In genomic region chr7:115005942-115006341, GRCh38 we compare ENCODE assay signal across 13 cellular contexts.
DNase-seq lines count a peak whose midpoint lies in the region; ATAC-seq and TF ChIP-seq lines count a peak whose summit lies in the region.
"Had no signal": no experiment of that assay in that cellular context is flagged by ENCODE, and none has a peak within 500 bp of the region (broad histone marks: within the 10 kb centered on the region; RNA-seq: fewer than 3 reads in every experiment).

No MANE protein-coding gene starts in this region.

- peak overlapping the region; percentile 41 for H3K27ac Mint-ChIP-seq in activated CD8-positive, alpha-beta memory T cell treated with anti-CD3 and anti-CD28 coated beads, Interleukin-2, amount 10 ng/mL, durations not matched to agents 7 days and 5 days
- peak overlapping the region; percentile 36 for H3K27ac Mint-ChIP-seq in stimulated activated memory B cell treated with anti-CD40 and anti-IgM and Interleukin-4, amounts not matched to agents 10 μg/mL and 1 μg/mL and 100 μg/mL, for 72 hours
- H3K27ac Mint-ChIP-seq: activated T-cell treated with anti-CD3 and anti-CD28 coated beads, Interleukin-2, amount 50 U/mL, for 72 hours had no signal

- H3K9me3 ChIP-seq in NT2/D1 (ENCODE audit: insufficient read depth, low read length) = no peaks in the 10 kb centered on the region
- H3K9me3 ChIP-seq: tibial nerve had no signal

- peaks cover 45% of the 10 kb centered on the region for H3K36me3 Mint-ChIP-seq in activated CD8-positive, alpha-beta memory T cell treated with anti-CD3 and anti-CD28 coated beads, Interleukin-2, amount 10 ng/mL, durations not matched to agents 7 days and 5 days
- peaks cover 54% of the 10 kb centered on the region for H3K36me3 Mint-ChIP-seq in stimulated activated memory B cell treated with anti-CD40 and anti-IgM and Interleukin-4, amounts not matched to agents 10 μg/mL and 1 μg/mL and 100 μg/mL, for 72 hours

- no peak for DNase-seq in activated CD8-positive, alpha-beta memory T cell treated with anti-CD3 and anti-CD28 coated beads, Interleukin-2, amount 10 ng/mL, durations not matched to agents 7 days and 5 days
- DNase-seq in activated CD8-positive, alpha-beta memory T cell treated with anti-CD3 and anti-CD28 coated beads, Interleukin-2, amount 50 U/mL, for 4 hours = no peak
- DNase-seq in NT2/D1 (ENCODE audit: low read depth, low spot score) (peak; percentile 51), iPS DF 19.7 (ENCODE audit: low read depth, low spot score) (peak; percentile 70), NCI-H2029 (lab: John Stamatoyannopoulos, UW) (no peak)
- DNase-seq: ACHN; activated T-cell treated with anti-CD3 and anti-CD28 coated beads, Interleukin-2, amount 50 U/mL, for 72 hours; EL; NCI-H226 had no signal

- no peaks in the 10 kb centered on the region for H3K27me3 Mint-ChIP-seq in activated CD8-positive, alpha-beta memory T cell treated with anti-CD3 and anti-CD28 coated beads, Interleukin-2, amount 10 ng/mL, durations not matched to agents 7 days and 5 days
- no peaks in the 10 kb centered on the region for H3K27me3 Mint-ChIP-seq in stimulated activated memory B cell treated with anti-CD40 and anti-IgM and Interleukin-4, amounts not matched to agents 10 μg/mL and 1 μg/mL and 100 μg/mL, for 72 hours

- no peak overlapping the region for H3K4me3 Mint-ChIP-seq in activated CD8-positive, alpha-beta memory T cell treated with anti-CD3 and anti-CD28 coated beads, Interleukin-2, amount 10 ng/mL, durations not matched to agents 7 days and 5 days
- H3K4me3 Mint-ChIP-seq in stimulated activated memory B cell treated with anti-CD40 and anti-IgM and Interleukin-4, amounts not matched to agents 10 μg/mL and 1 μg/mL and 100 μg/mL, for 72 hours = no peak overlapping the region
- H3K4me3 Mint-ChIP-seq: activated T-cell treated with anti-CD3 and anti-CD28 coated beads, Interleukin-2, amount 50 U/mL, for 72 hours had no signal

- H3K36me3 ChIP-seq in NT2/D1 (ENCODE audit: insufficient read depth, insufficient read length, low read length) = no peaks in the 10 kb centered on the region
- H3K36me3 ChIP-seq: tibial nerve had no signal

- no peak overlapping the region for H3K9ac ChIP-seq in NT2/D1 (ENCODE audit: insufficient read length, low read depth)

- H3K4me3 ChIP-seq in NT2/D1 (ENCODE audit: insufficient read length, low read depth) = no peak overlapping the region
- H3K4me3 ChIP-seq: tibial nerve had no signal

- H3K27me3 ChIP-seq in NT2/D1 (ENCODE audit: insufficient read depth, insufficient read length) = no peaks in the 10 kb centered on the region
- H3K27me3 ChIP-seq: tibial nerve had no signal

- ATAC-seq in activated CD8-positive, alpha-beta memory T cell treated with anti-CD3 and anti-CD28 coated beads, Interleukin-2, amount 10 ng/mL, durations not matched to agents 7 days and 5 days = no peak
- ATAC-seq in stimulated activated memory B cell treated with anti-CD40 and anti-IgM and Interleukin-4, amounts not matched to agents 10 μg/mL and 1 μg/mL and 100 μg/mL, for 72 hours = no peak
- ATAC-seq in SK-N-SH treated with all-trans-retinoic acid at 6 μM for 48 hours (no peak), GM18520 (IDR thresholded peaks at IDR 0.05; ENCODE audit: unreplicated experiment) (no peak)
- ATAC-seq: activated T-cell treated with anti-CD3 and anti-CD28 coated beads, Interleukin-2, amount 50 U/mL, for 72 hours had no signal

- CTCF ChIA-PET in activated CD8-positive, alpha-beta memory T cell treated with anti-CD3 and anti-CD28 coated beads, Interleukin-2, amount 10 ng/mL, durations not matched to agents 7 days and 5 days (lab: Charles Lee) = no interaction called here

- H3K4me1 Mint-ChIP-seq in activated CD8-positive, alpha-beta memory T cell treated with anti-CD3 and anti-CD28 coated beads, Interleukin-2, amount 10 ng/mL, durations not matched to agents 7 days and 5 days = peaks cover 65% of the 10 kb centered on the region
- peaks cover 49% of the 10 kb centered on the region for H3K4me1 Mint-ChIP-seq in stimulated activated memory B cell treated with anti-CD40 and anti-IgM and Interleukin-4, amounts not matched to agents 10 μg/mL and 1 μg/mL and 100 μg/mL, for 72 hours

- H3K9me3 Mint-ChIP-seq in activated CD8-positive, alpha-beta memory T cell treated with anti-CD3 and anti-CD28 coated beads, Interleukin-2, amount 10 ng/mL, durations not matched to agents 7 days and 5 days (ENCODE audit: low read depth) = no peaks in the 10 kb centered on the region
- H3K9me3 Mint-ChIP-seq in stimulated activated memory B cell treated with anti-CD40 and anti-IgM and Interleukin-4, amounts not matched to agents 10 μg/mL and 1 μg/mL and 100 μg/mL, for 72 hours = no peaks in the 10 kb centered on the region
- H3K9me3 Mint-ChIP-seq: activated T-cell treated with anti-CD3 and anti-CD28 coated beads, Interleukin-2, amount 50 U/mL, for 72 hours had no signal

- H3K4me1 ChIP-seq in NT2/D1 (ENCODE audit: insufficient read depth, insufficient read length) = no peaks in the 10 kb centered on the region

TF ChIP-seq in SK-N-SH treated with all-trans-retinoic acid at 6 μM for 48 hours, 23 proteins besides CTCF, POLR2A, EP300 and RAD21 (continues in another document):
- TF ChIP-seq BACH2 (CRISPR knock-in tag; IDR thresholded peaks at IDR 0.05; ENCODE audit: borderline replicate concordance) (no peak), OSR1 (CRISPR knock-in tag; IDR thresholded peaks at IDR 0.05) (no peak), ZFP3 (CRISPR knock-in tag; IDR thresholded peaks at IDR 0.05) (no peak), PPARA (CRISPR knock-in tag; IDR thresholded peaks at IDR 0.05; ENCODE audit: borderline replicate concordance) (no peak), GLIS3 (CRISPR knock-in tag; IDR thresholded peaks at IDR 0.05) (no peak), CREB5 (CRISPR knock-in tag; IDR thresholded peaks at IDR 0.05; ENCODE audit: low read depth) (no peak), ESRRG (CRISPR knock-in tag; IDR thresholded peaks at IDR 0.05) (no peak), ZNF565 (CRISPR knock-in tag; conservative IDR thresholded peaks at IDR 0.05; ENCODE audit: low read depth) (no peak), ZNF8 (CRISPR knock-in tag; IDR thresholded peaks at IDR 0.05) (no peak), ZFP30 (CRISPR knock-in tag; IDR thresholded peaks at IDR 0.05) (no peak), ARNTL (CRISPR knock-in tag; IDR thresholded peaks at IDR 0.05; ENCODE audit: borderline replicate concordance, low read depth) (no peak), RARB (CRISPR knock-in tag; IDR thresholded peaks at IDR 0.05) (no peak), TCF4 (CRISPR knock-in tag; IDR thresholded peaks at IDR 0.05; ENCODE audit: borderline replicate concordance) (no peak), ISL1 (CRISPR knock-in tag; IDR thresholded peaks at IDR 0.05) (no peak), TOX (CRISPR knock-in tag; IDR thresholded peaks at IDR 0.05; ENCODE audit: borderline replicate concordance) (no peak)
- TF ChIP-seq, protein P1, sequence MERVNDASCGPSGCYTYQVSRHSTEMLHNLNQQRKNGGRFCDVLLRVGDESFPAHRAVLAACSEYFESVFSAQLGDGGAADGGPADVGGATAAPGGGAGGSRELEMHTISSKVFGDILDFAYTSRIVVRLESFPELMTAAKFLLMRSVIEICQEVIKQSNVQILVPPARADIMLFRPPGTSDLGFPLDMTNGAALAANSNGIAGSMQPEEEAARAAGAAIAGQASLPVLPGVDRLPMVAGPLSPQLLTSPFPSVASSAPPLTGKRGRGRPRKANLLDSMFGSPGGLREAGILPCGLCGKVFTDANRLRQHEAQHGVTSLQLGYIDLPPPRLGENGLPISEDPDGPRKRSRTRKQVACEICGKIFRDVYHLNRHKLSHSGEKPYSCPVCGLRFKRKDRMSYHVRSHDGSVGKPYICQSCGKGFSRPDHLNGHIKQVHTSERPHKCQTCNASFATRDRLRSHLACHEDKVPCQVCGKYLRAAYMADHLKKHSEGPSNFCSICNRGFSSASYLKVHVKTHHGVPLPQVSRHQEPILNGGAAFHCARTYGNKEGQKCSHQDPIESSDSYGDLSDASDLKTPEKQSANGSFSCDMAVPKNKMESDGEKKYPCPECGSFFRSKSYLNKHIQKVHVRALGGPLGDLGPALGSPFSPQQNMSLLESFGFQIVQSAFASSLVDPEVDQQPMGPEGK (CRISPR knock-in tag; IDR thresholded peaks at IDR 0.05; ENCODE audit: borderline replicate concordance) = no peak
- TF ChIP-seq, protein P2, sequence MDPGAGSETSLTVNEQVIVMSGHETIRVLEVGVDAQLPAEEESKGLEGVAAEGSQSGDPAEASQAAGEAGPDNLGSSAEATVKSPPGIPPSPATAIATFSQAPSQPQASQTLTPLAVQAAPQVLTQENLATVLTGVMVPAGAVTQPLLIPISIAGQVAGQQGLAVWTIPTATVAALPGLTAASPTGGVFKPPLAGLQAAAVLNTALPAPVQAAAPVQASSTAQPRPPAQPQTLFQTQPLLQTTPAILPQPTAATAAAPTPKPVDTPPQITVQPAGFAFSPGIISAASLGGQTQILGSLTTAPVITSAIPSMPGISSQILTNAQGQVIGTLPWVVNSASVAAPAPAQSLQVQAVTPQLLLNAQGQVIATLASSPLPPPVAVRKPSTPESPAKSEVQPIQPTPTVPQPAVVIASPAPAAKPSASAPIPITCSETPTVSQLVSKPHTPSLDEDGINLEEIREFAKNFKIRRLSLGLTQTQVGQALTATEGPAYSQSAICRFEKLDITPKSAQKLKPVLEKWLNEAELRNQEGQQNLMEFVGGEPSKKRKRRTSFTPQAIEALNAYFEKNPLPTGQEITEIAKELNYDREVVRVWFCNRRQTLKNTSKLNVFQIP (CRISPR knock-in tag; IDR thresholded peaks at IDR 0.05; ENCODE audit: borderline replicate concordance, low read depth) = no peak

Comparison
In these comparisons a context has a peak if more than half of its experiments do, and no peak if none do; other contexts are left out.
1. DNase-seq: peak in NT2/D1 (single experiment) and iPS DF 19.7 (single experiment); none in activated CD8-positive, alpha-beta memory T cell treated with anti-CD3 and anti-CD28 coated beads, Interleukin-2, amount 10 ng/mL, durations not matched to agents 7 days and 5 days (single experiment), activated CD8-positive, alpha-beta memory T cell treated with anti-CD3 and anti-CD28 coated beads, Interleukin-2, amount 50 U/mL, for 4 hours (single experiment) and NCI-H2029 (single experiment).